ENCODE assay signal across 9 cellular contexts in the genomic region with DNA sequence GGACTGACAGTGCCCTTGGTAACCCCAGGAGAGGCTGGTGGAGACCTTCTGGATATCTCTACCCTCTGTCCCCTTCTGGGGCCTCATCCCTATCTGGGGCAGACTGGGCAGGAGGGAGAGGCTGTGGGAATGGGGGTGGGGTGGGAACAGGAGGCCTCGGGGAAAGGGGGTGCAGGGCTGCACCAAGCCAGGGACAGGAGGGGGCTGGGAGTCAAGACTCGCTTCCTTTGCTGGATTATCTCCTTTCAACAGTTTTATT. TPM values are rescaled to one million over a fixed set of nuclear protein-coding genes. Genes with fewer than 3 reads are reported as not detected.
DNase-seq lines count a peak whose midpoint lies in the region; ATAC-seq and TF ChIP-seq lines count a peak whose summit lies in the region.
"Had no signal": no experiment of that assay in that cellular context is flagged by ENCODE, and none has a peak within 500 bp of the region (broad histone marks: within the 10 kb centered on the region; RNA-seq: fewer than 3 reads in every experiment).

No MANE protein-coding gene starts in this region.

- DNase-seq in AG10803 (ENCODE audit: low read depth) (no peak), Peyer's patch (no peak), esophagus squamous epithelium (lab: John Stamatoyannopoulos, UW) (no peak), trophoblast cell (no peak), NCI-H226 (no peak), HK-2 (ENCODE audit: unreplicated experiment) (no peak), middle frontal gyrus (ENCODE audit: extremely low spot score, low spot score) (no peak)
- DNase-seq: activated naive CD4-positive, alpha-beta T cell treated with Interleukin-2 at 50 U/mL for 16 hours had no signal

- WGBS in esophagus squamous epithelium, 2 donors: 3 to 16% methylated on average over 2 of the region's 2 CpGs
- no CpG with 5 or more reads among the region's 2 CpGs for WGBS in trophoblast cell (ENCODE audit: extremely low coverage, insufficient coverage, insufficient read length)

- peak overlapping the region; percentile 41 for H2BK120ac ChIP-seq in trophoblast cell (ENCODE audit: insufficient read depth, low read length, poor library complexity)

- H2AK5ac ChIP-seq in trophoblast cell (ENCODE audit: low read length): peak overlapping the region; percentile 94

- H2BK12ac ChIP-seq in trophoblast cell (ENCODE audit: low read length): peak overlapping the region; percentile 59

- H3K4ac ChIP-seq in trophoblast cell (ENCODE audit: low read depth, low read length): no peak overlapping the region

- H3K4me2 ChIP-seq in trophoblast cell (ENCODE audit: low read length): peak overlapping the region; percentile 64

- no peak overlapping the region for H3K9ac ChIP-seq in trophoblast cell (ENCODE audit: low read length)

- H3K18ac ChIP-seq in trophoblast cell (ENCODE audit: low read length): peak overlapping the region; percentile 16

- peak overlapping the region; percentile 44 for H2BK5ac ChIP-seq in trophoblast cell (ENCODE audit: low read depth, low read length, poor library complexity)

- no peak overlapping the region for H3K23ac ChIP-seq in trophoblast cell (ENCODE audit: low read length)

- peak overlapping the region; percentile 82 for H4K8ac ChIP-seq in trophoblast cell (ENCODE audit: low read depth, low read length)

- TF ChIP-seq POLR2A in Peyer's patch (IDR thresholded peaks at IDR 0.05) (no peak), esophagus squamous epithelium (IDR thresholded peaks at IDR 0.05) (no peak)

- H3K14ac ChIP-seq in trophoblast cell (ENCODE audit: low read length): peak overlapping the region; percentile 62

- H3K27me3 ChIP-seq in Peyer's patch (no peaks in the 10 kb centered on the region), esophagus squamous epithelium (no peaks in the 10 kb centered on the region), trophoblast cell (ENCODE audit: insufficient read depth, low read length) (no peaks in the 10 kb centered on the region)

- H2AFZ ChIP-seq in trophoblast cell (ENCODE audit: insufficient read depth, low read length, poor library complexity): no peak overlapping the region

- peak overlapping the region; percentile 70 for H4K91ac ChIP-seq in trophoblast cell (ENCODE audit: low read depth, low read length)

- H3K27ac ChIP-seq in Peyer's patch: peak overlapping the region in 3 of 4 donors; percentile 63 to 84 (median 78)
- H3K27ac ChIP-seq in esophagus squamous epithelium: peak overlapping the region; percentile 74 to 92 (median 87)
- no peak overlapping the region for H3K27ac ChIP-seq in trophoblast cell (ENCODE audit: low read depth, low read length)

- H4K12ac ChIP-seq in trophoblast cell (ENCODE audit: low read depth, low read length): no peak overlapping the region

- H3K79me1 ChIP-seq in trophoblast cell (ENCODE audit: low read length): peaks cover 9% of the 10 kb centered on the region

- no peak for ATAC-seq in GM21619 (IDR thresholded peaks at IDR 0.05; ENCODE audit: unreplicated experiment)

- H3K36me3 ChIP-seq in Peyer's patch (peaks cover 0 to 36% (median 0%) of the 10 kb centered on the region in 3 donors), esophagus squamous epithelium (peaks cover 22 to 46% (median 26%) of the 10 kb centered on the region in 3 donors), trophoblast cell (ENCODE audit: control insufficient read depth in 1 of 2, insufficient read depth in 2 of 2, low read length in 2 of 2) (peaks cover 23 to 25% of the 10 kb centered on the region in 2 experiments)

- peak overlapping the region; percentile 26; the same call in 1 of the 2 replicates for H3K4me3 ChIP-seq in AG10803 (ENCODE audit: low read length)
- no peak overlapping the region for H3K4me3 ChIP-seq in Peyer's patch
- peak overlapping the region in 3 of 4 donors; percentile 13 to 56 (median 27) for H3K4me3 ChIP-seq in esophagus squamous epithelium
- no peak overlapping the region for H3K4me3 ChIP-seq in trophoblast cell (ENCODE audit: low read depth, low read length)

- no peaks in the 10 kb centered on the region for H3K79me2 ChIP-seq in trophoblast cell (ENCODE audit: control insufficient read depth, insufficient read depth, low read length, poor library complexity)

- peaks cover 0 to 34% (median 3%) of the 10 kb centered on the region in 4 donors for H3K4me1 ChIP-seq in Peyer's patch
- H3K4me1 ChIP-seq in esophagus squamous epithelium: peaks cover 33 to 58% (median 38%) of the 10 kb centered on the region in 3 donors
- peaks cover 23 to 24% of the 10 kb centered on the region in 2 experiments for H3K4me1 ChIP-seq in trophoblast cell (ENCODE audit: control insufficient read depth in 1 of 2, insufficient read depth in 2 of 2, low read length in 2 of 2)

- H3K9me3 ChIP-seq in Peyer's patch (no peaks in the 10 kb centered on the region), esophagus squamous epithelium (no peaks in the 10 kb centered on the region), trophoblast cell (ENCODE audit: insufficient read depth, low read depth, low read length) (no peaks in the 10 kb centered on the region)

- TF ChIP-seq CTCF in AG10803 (conservative IDR thresholded peaks at IDR 0.05; ENCODE audit: low read length) (no peak), Peyer's patch (IDR thresholded peaks at IDR 0.05) (no peak), esophagus squamous epithelium (IDR thresholded peaks at IDR 0.05) (no peak)

- intact Hi-C loops in esophagus squamous epithelium (cut with DNase I): no loop called here

RNA-seq across cellular contexts. Expression of a gene that starts 24.8 kb away (rescaled TPM):
- total RNA-seq in Peyer's patch (10 to 100 TPM in 3 of 4 donors, 1 to 10 TPM in 1; 8.3 to 48.9 (median 33.8) TPM), esophagus squamous epithelium (10 to 100 TPM; 10.3 to 23.3 (median 17.2) TPM)
- 85.9 and 89.3 TPM in 2 replicates for polyA plus RNA-seq in trophoblast cell (2013)

RNA-seq across cellular contexts. Expression of a gene that starts 28.1 kb away (rescaled TPM):
- total RNA-seq in Peyer's patch (10 to 100 TPM; 42.4 to 71.0 (median 48.4) TPM), esophagus squamous epithelium (100 to 1,000 TPM in 1 of 4 donors, 10 to 100 TPM in 3; 31.1 to 135 (median 68.0) TPM)
- polyA plus RNA-seq in trophoblast cell (2013): 53.7 and 54.1 TPM in 2 replicates

RNA-seq across cellular contexts. Expression of a gene that starts 28.8 kb away (rescaled TPM):
- total RNA-seq in Peyer's patch (10 to 100 TPM; 10.7 to 28.4 (median 26.1) TPM), esophagus squamous epithelium (10 to 100 TPM; 27.3 to 44.3 (median 36.9) TPM)
- polyA plus RNA-seq in trophoblast cell (2013): 86.9 and 92.3 TPM in 2 replicates

RNA-seq across cellular contexts. Expression of a gene that starts 46.4 kb away (rescaled TPM):
- 1 to 10 TPM in 3 of 4 donors, under 1 TPM in 1; 0.53 to 5.8 (median 1.6) TPM for total RNA-seq in Peyer's patch
- 1 to 10 TPM; 1.9 to 4.7 (median 4.0) TPM for total RNA-seq in esophagus squamous epithelium
- 11.6 and 11.7 TPM in 2 replicates for polyA plus RNA-seq in trophoblast cell (2013)

Comparison
In these comparisons a context has a peak if more than half of its experiments do, and no peak if none do; other contexts are left out.
1. H3K4me3 ChIP-seq: peak in AG10803 (single experiment) and esophagus squamous epithelium (3 of 4); none in Peyer's patch (0 of 4) and trophoblast cell (single experiment).